Comparison of ENCODE assay signal across 14 cellular contexts in genomic region chr10:3100856-3101640, GRCh38.
"Had no signal": no experiment of that assay in that cellular context is flagged by ENCODE, and none has a peak within 500 bp of the region (broad histone marks: within the 10 kb centered on the region; RNA-seq: fewer than 3 reads in every experiment).

No MANE protein-coding gene starts in this region.

- ATAC-seq: left lobe of liver; stimulated activated naive CD8-positive, alpha-beta T cell treated with anti-CD3 and anti-CD28 coated beads, Interleukin-15, Interleukin-2, amounts not matched to agents 100 U/mL and 50 U/mL, for 24 hours had no signal

- H3K27me3 ChIP-seq: transverse colon, vagina had no signal

- H3K27ac ChIP-seq: epithelial cell of prostate, transverse colon, vagina had no signal

- H3K9me3 ChIP-seq: transverse colon, vagina had no signal

- H3K4me3 Mint-ChIP-seq: activated naive CD8-positive, alpha-beta T cell treated with anti-CD3 and anti-CD28 coated beads, Interleukin-2, amount 10 ng/mL, durations not matched to agents 7 days and 5 days; T-helper 1 cell treated with Interleukin-12 subunit alpha and Interleukin-12 subunit beta and Interleukin-4 antibody, amounts not matched to agents 30 μg/mL and 1 μg/mL, for 36 hours had no signal

- H3K27ac Mint-ChIP-seq: activated naive CD8-positive, alpha-beta T cell treated with anti-CD3 and anti-CD28 coated beads, Interleukin-2, amount 10 ng/mL, durations not matched to agents 7 days and 5 days; progenitor cell of endocrine pancreas; T-helper 1 cell treated with Interleukin-12 subunit alpha and Interleukin-12 subunit beta and Interleukin-4 antibody, amounts not matched to agents 30 μg/mL and 1 μg/mL, for 36 hours had no signal

- H3K36me3 ChIP-seq: transverse colon had no signal

- DNase-seq: activated CD4-positive, alpha-beta T cell treated with anti-CD3 and anti-CD28 coated beads, Interleukin-2, amount 50 U/mL, for 4 hours; activated naive CD8-positive, alpha-beta T cell treated with anti-CD3 and anti-CD28 coated beads, Interleukin-2, amount 10 ng/mL, durations not matched to agents 7 days and 5 days; anterior cingulate cortex; foreskin melanocyte; head of caudate nucleus; stimulated activated CD4-positive, alpha-beta T cell treated with anti-CD3 and anti-CD28 coated beads, Interleukin-12 subunit alpha, Interleukin-12 subunit beta, amount 100 ng/mL, for 4 hours; stimulated activated CD4-positive, alpha-beta T cell treated with anti-CD3 and anti-CD28 coated beads, Interleukin-1b, Interleukin-23, amount 100 ng/mL, for 48 hours; stimulated activated naive CD8-positive, alpha-beta T cell treated with anti-CD3 and anti-CD28 coated beads, Interleukin-15, Interleukin-2, amounts not matched to agents 100 U/mL and 50 U/mL, for 24 hours; transverse colon had no signal

- H3K9me3 Mint-ChIP-seq: activated naive CD8-positive, alpha-beta T cell treated with anti-CD3 and anti-CD28 coated beads, Interleukin-2, amount 10 ng/mL, durations not matched to agents 7 days and 5 days; T-helper 1 cell treated with Interleukin-12 subunit alpha and Interleukin-12 subunit beta and Interleukin-4 antibody, amounts not matched to agents 30 μg/mL and 1 μg/mL, for 36 hours had no signal

- H3K27me3 Mint-ChIP-seq: activated naive CD8-positive, alpha-beta T cell treated with anti-CD3 and anti-CD28 coated beads, Interleukin-2, amount 10 ng/mL, durations not matched to agents 7 days and 5 days; progenitor cell of endocrine pancreas had no signal

- H3K4me3 ChIP-seq: transverse colon, vagina had no signal
